ENCODE assay signal across 1 cellular context in genomic region chr5:125342938-125343401, GRCh38.
TF ChIP-seq lines count a peak whose summit lies in the region.

No MANE protein-coding gene starts in this region.

TF ChIP-seq in HEK293, 187 proteins besides CTCF, POLR2A, EP300 and RAD21 (continued from another document):
- TF ChIP-seq ZBTB44 (tag by site-specific recombination; IDR thresholded peaks at IDR 0.05) = 0 out of 2 replicates have a peak, but pooled peaks have one; percentile 27
